ENCODE assay signal across 1 cellular context in genomic region chr22:38685761-38686160, GRCh38.
TF ChIP-seq lines count a peak whose summit lies in the region.

No MANE protein-coding gene starts in this region.

TF ChIP-seq in GM12878, 131 proteins besides CTCF, POLR2A, EP300 and RAD21:
- TF ChIP-seq CUX1 (IDR thresholded peaks at IDR 0.05; ENCODE audit: insufficient replicate concordance, low read depth, low read length) (no peak), TARDBP (IDR thresholded peaks at IDR 0.05; ENCODE audit: borderline replicate concordance) (no peak), YBX1 (IDR thresholded peaks at IDR 0.05) (no peak), JUNB (IDR thresholded peaks at IDR 0.05) (no peak), SIX5 (IDR thresholded peaks at IDR 0.05; ENCODE audit: low read depth, low read length, severe bottlenecking) (no peak), ESRRA (IDR thresholded peaks at IDR 0.05; ENCODE audit: low read length) (no peak), SMARCA5 (IDR thresholded peaks at IDR 0.05) (no peak), EZH2 (IDR thresholded peaks at IDR 0.05; ENCODE audit: borderline replicate concordance, control insufficient read depth, low read depth, low read length) (no peak), BCL3 (IDR thresholded peaks at IDR 0.05; ENCODE audit: borderline replicate concordance, insufficient read depth, low read depth, low read length, poor library complexity, severe bottlenecking) (no peak), PML (IDR thresholded peaks at IDR 0.05; ENCODE audit: low read length) (no peak), CBX5 (IDR thresholded peaks at IDR 0.05; ENCODE audit: low read depth) (no peak), PAX5 (IDR thresholded peaks at IDR 0.05; ENCODE audit: borderline replicate concordance, low read depth, low read length) (no peak), POLR2AphosphoS5 (IDR thresholded peaks at IDR 0.05; ENCODE audit: low read length) (no peak; the same call in 1 of the 2 replicates), ZBTB40 (IDR thresholded peaks at IDR 0.05; ENCODE audit: borderline replicate concordance) (no peak), REST (IDR thresholded peaks at IDR 0.05; ENCODE audit: low read depth, low read length) (no peak)
